16 cellular contexts compared by ENCODE assay signal in genomic region chr4:19177616-19178015, GRCh38.
"Had no signal": no experiment of that assay in that cellular context is flagged by ENCODE, and none has a peak within 500 bp of the region (broad histone marks: within the 10 kb centered on the region; RNA-seq: fewer than 3 reads in every experiment).

No MANE protein-coding gene starts in this region.

- ATAC-seq: activated CD4-positive, CD25-positive, alpha-beta regulatory T cell treated with anti-CD3 and anti-CD28 coated beads, Interleukin-2, amount 50 U/mL, for 24 hours; foreskin keratinocyte; mucosa of descending colon; natural killer cell; stimulated activated effector memory CD8-positive, alpha-beta T cell treated with anti-CD3 and anti-CD28 coated beads, Interleukin-12 subunit alpha, Interleukin-12 subunit beta, amount 100 ng/mL, for 72 hours had no signal

- DNase-seq: activated CD4-positive, alpha-beta T cell treated with anti-CD3 and anti-CD28 coated beads, Interleukin-2, amount 50 U/mL, for 4 hours; activated effector memory CD4-positive, alpha-beta T cell treated with Interleukin-2 at 50 U/mL for 16 hours; activated T-cell treated with anti-CD3 and anti-CD28 coated beads, Interleukin-2, amount 50 U/mL, for 24 hours; amniotic stem cell; effector CD4-positive, alpha-beta T cell; mammary epithelial cell; mucosa of descending colon; natural killer cell; small intestine; thyroid gland; uterus had no signal

- H3K4me3 ChIP-seq: cardiac muscle cell, mucosa of descending colon, right atrium auricular region, thyroid gland, uterus had no signal
